Comparison of ENCODE assay signal across 1 cellular context in the genomic region with DNA sequence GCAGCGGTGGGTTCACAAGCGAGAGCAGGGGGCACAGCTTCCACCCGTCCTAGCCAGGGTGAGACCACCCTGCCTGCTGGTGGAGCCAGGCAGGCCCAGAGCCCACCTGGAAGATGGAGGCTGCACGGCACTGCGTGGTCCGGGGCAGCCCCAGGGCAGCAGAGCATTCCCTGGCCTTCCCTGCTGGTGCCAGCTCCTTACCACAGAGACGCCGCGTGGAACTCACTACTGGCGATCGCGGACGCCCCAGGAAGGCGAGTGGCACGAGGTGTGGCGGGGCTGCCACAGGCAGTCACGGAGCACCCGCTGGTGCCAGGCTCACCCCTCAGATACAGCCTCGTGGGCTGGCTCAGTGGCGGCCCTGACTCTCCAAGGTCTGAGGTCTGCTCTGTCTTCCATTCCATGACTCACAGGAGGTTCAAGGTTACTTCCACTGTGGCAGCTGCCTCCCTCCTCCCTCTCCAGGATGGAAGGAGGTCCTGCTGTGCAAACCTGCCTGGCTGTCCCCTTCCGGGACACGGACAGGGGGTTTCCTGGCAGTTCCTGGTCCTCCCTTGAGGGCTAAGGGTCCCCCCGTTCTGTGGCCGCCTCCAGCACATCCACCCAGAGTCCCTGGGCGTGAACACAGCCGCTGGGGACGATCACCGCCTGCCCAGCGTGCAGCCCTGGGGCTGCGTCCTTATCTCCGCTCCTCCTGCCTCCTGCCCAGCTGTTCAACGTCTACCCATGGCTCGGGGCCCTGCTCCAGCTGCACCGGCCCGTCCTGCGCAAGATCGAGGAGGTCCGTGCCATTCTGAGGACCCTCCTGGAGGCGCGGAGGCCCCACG.
TF ChIP-seq lines count a peak whose summit lies in the region.

No MANE protein-coding gene starts in this region.

TF ChIP-seq in endothelial cell of umbilical vein, 7 proteins besides CTCF, POLR2A, EP300 and RAD21 (continued from another document):
- no peak for TF ChIP-seq MYC (IDR thresholded peaks at IDR 0.05; ENCODE audit: low read depth, low read length)
- TF ChIP-seq FOS (IDR thresholded peaks at IDR 0.05; ENCODE audit: borderline replicate concordance, insufficient read depth, low read length): no peak
- TF ChIP-seq, protein P1, sequence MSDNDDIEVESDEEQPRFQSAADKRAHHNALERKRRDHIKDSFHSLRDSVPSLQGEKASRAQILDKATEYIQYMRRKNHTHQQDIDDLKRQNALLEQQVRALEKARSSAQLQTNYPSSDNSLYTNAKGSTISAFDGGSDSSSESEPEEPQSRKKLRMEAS (IDR thresholded peaks at IDR 0.05; ENCODE audit: insufficient read depth, insufficient read length): no peak
- TF ChIP-seq EZH2 (IDR thresholded peaks at IDR 0.05; ENCODE audit: borderline replicate concordance, low read depth, low read length, severe bottlenecking): no peak
TF ChIP-seq in endothelial cell of umbilical vein: peak in this region for 0.
